In genomic region chr1:180606109-180606508, GRCh38 we compare ENCODE assay signal across 22 cellular contexts. TPM values are rescaled to one million over a fixed set of nuclear protein-coding genes. Genes with fewer than 3 reads are reported as not detected.
"Had no signal": no experiment of that assay in that cellular context is flagged by ENCODE, and none has a peak within 500 bp of the region (broad histone marks: within the 10 kb centered on the region; RNA-seq: fewer than 3 reads in every experiment).

No MANE protein-coding gene starts in this region.

- H3K9me3 ChIP-seq: colonic mucosa, esophagus squamous epithelium, gastrocnemius medialis, heart right ventricle, left lung, lower lobe of right lung had no signal

- H3K4me1 ChIP-seq: colonic mucosa had no signal

- H3K27me3 ChIP-seq: colonic mucosa, esophagus squamous epithelium, gastrocnemius medialis, heart right ventricle, left lung had no signal

- DNase-seq: colonic mucosa; cortex of kidney; effector CD8-positive, alpha-beta T cell; effector memory CD8-positive, alpha-beta T cell; endodermal cell; erythroblast; esophagus squamous epithelium; foreskin fibroblast; foreskin melanocyte; gastrocnemius medialis; glutamatergic neuron; head of caudate nucleus; heart right ventricle; hippocampal formation; left cardiac atrium; left lung; left ventricle myocardium superior; lower lobe of right lung; mesendoderm; midbrain had no signal

- H3K36me3 ChIP-seq: colonic mucosa, esophagus squamous epithelium, gastrocnemius medialis, heart right ventricle, left lung, lower lobe of right lung had no signal

- H3K4me3 ChIP-seq: colonic mucosa, esophagus squamous epithelium, gastrocnemius medialis, heart right ventricle, left lung, lower lobe of right lung had no signal

- H3K27ac ChIP-seq: colonic mucosa, epithelial cell of prostate, esophagus squamous epithelium, gastrocnemius medialis, heart right ventricle, left lung, lower lobe of right lung had no signal

RNA-seq across cellular contexts. Expression of gene OVAAL, which starts 47.3 kb away (rescaled TPM):
- polyA plus RNA-seq: keratinocyte had no signal
